Comparison of ENCODE assay signal across 8 cellular contexts in genomic region chr11:12673601-12673923, GRCh38. TPM values are rescaled to one million over a fixed set of nuclear protein-coding genes. Genes with fewer than 3 reads are reported as not detected.
A peak's percentile ranks its signal among the peaks of the same experiment; 100 is the strongest.
DNase-seq lines count a peak whose midpoint lies in the region; ATAC-seq and TF ChIP-seq lines count a peak whose summit lies in the region.

No MANE protein-coding gene starts in this region.

- TF ChIP-seq CTCF in right atrium auricular region (IDR thresholded peaks at IDR 0.05) (no peak), tibial artery (IDR thresholded peaks at IDR 0.05) (no peak)

- H3K4me1 ChIP-seq in right atrium auricular region (peaks cover 0 to 35% of the 10 kb centered on the region in 2 donors), tibial artery (peaks cover 0 to 26% (median 13%) of the 10 kb centered on the region in 4 donors)

- DNase-seq in right atrium auricular region (ENCODE audit: low spot score) (no peak), left ventricle myocardium superior (no peak), kidney glomerular epithelial cell (lab: John Stamatoyannopoulos, UW) (peak; percentile 84), tibial artery (no peak), NCI-H82 (lab: John Stamatoyannopoulos, UW) (no peak), NCI-H2029 treated with DMSO at 0.1 percent for 48 hours (lab: John Stamatoyannopoulos, UW) (no peak), Ammon's horn (ENCODE audit: low spot score) (no peak)
- DNase-seq in activated T-helper 2 cell treated with anti-CD3 and anti-CD28 coated beads, Interferon-gamma antibody, Interleukin-2, Interleukin-4, amounts not matched to agents 10 μg/mL and 5 μg/mL and 100 μg/mL, durations not matched to agents 14 hours and 24 hours and 36 hours (ENCODE audit: low spot score) = no peak

- peak overlapping the region; percentile 72 to 84 for H3K4me3 ChIP-seq in right atrium auricular region
- peak overlapping the region; percentile 70 to 79 for H3K4me3 ChIP-seq in tibial artery

- H3K4me3 Mint-ChIP-seq in activated T-helper 2 cell treated with anti-CD3 and anti-CD28 coated beads, Interferon-gamma antibody, Interleukin-2, Interleukin-4, amounts not matched to agents 10 μg/mL and 5 μg/mL and 100 μg/mL, durations not matched to agents 14 hours and 24 hours and 36 hours (ENCODE audit: low read depth) = peak overlapping the region; percentile 80

- no peaks in the 10 kb centered on the region for H3K9me3 ChIP-seq in right atrium auricular region
- H3K9me3 ChIP-seq in tibial artery = no peaks in the 10 kb centered on the region

- H3K27ac ChIP-seq in right atrium auricular region (peak overlapping the region; percentile 90 to 98), tibial artery (peak overlapping the region; percentile 88 to 91)

- no peaks in the 10 kb centered on the region for H3K36me3 Mint-ChIP-seq in activated T-helper 2 cell treated with anti-CD3 and anti-CD28 coated beads, Interferon-gamma antibody, Interleukin-2, Interleukin-4, amounts not matched to agents 10 μg/mL and 5 μg/mL and 100 μg/mL, durations not matched to agents 14 hours and 24 hours and 36 hours (ENCODE audit: low read depth)

- no peak overlapping the region for H3K27ac Mint-ChIP-seq in activated T-helper 2 cell treated with anti-CD3 and anti-CD28 coated beads, Interferon-gamma antibody, Interleukin-2, Interleukin-4, amounts not matched to agents 10 μg/mL and 5 μg/mL and 100 μg/mL, durations not matched to agents 14 hours and 24 hours and 36 hours

- no peak for ATAC-seq in left ventricle myocardium superior

- H3K36me3 ChIP-seq in right atrium auricular region (no peaks in the 10 kb centered on the region), tibial artery (no peaks in the 10 kb centered on the region)

- intact Hi-C loops in left ventricle myocardium superior (cut with micrococcal nuclease) = no loop called here
- intact Hi-C loops in activated T-helper 2 cell treated with anti-CD3 and anti-CD28 coated beads, Interferon-gamma antibody, Interleukin-2, Interleukin-4, amounts not matched to agents 10 μg/mL and 5 μg/mL and 100 μg/mL, durations not matched to agents 14 hours and 24 hours and 36 hours (cut with micrococcal nuclease) = loop anchor here (10.0 kb wide), 1 partner anchor 141 kb away; no protein-coding TSS in a partner anchor
- intact Hi-C loops in tibial artery (cut with DNase I; ENCODE audit: low total_unique reads) = loop anchor here (5.0 to 10.0 kb wide), 2 partner anchors 121 to 341 kb away; no protein-coding TSS in a partner anchor

- H3K27me3 Mint-ChIP-seq in activated T-helper 2 cell treated with anti-CD3 and anti-CD28 coated beads, Interferon-gamma antibody, Interleukin-2, Interleukin-4, amounts not matched to agents 10 μg/mL and 5 μg/mL and 100 μg/mL, durations not matched to agents 14 hours and 24 hours and 36 hours (ENCODE audit: low read depth) = peaks cover 64% of the 10 kb centered on the region

- H3K9me3 Mint-ChIP-seq in activated T-helper 2 cell treated with anti-CD3 and anti-CD28 coated beads, Interferon-gamma antibody, Interleukin-2, Interleukin-4, amounts not matched to agents 10 μg/mL and 5 μg/mL and 100 μg/mL, durations not matched to agents 14 hours and 24 hours and 36 hours = no peaks in the 10 kb centered on the region

- H3K4me1 Mint-ChIP-seq in activated T-helper 2 cell treated with anti-CD3 and anti-CD28 coated beads, Interferon-gamma antibody, Interleukin-2, Interleukin-4, amounts not matched to agents 10 μg/mL and 5 μg/mL and 100 μg/mL, durations not matched to agents 14 hours and 24 hours and 36 hours (ENCODE audit: low read depth) = peaks cover 6% of the 10 kb centered on the region

- H3K27me3 ChIP-seq in right atrium auricular region (no peaks in the 10 kb centered on the region), tibial artery (no peaks in the 10 kb centered on the region)

RNA-seq across cellular contexts. Expression of gene TEAD1, which starts 0.7 kb away (rescaled TPM):
- total RNA-seq in right atrium auricular region (10 to 100 TPM; 73.8 to 99.8 TPM), left ventricle myocardium superior (127 TPM)
- 1.0 and 1.3 TPM in 2 replicates for total RNA-seq in activated T-helper 2 cell treated with anti-CD3 and anti-CD28 coated beads, Interferon-gamma antibody, Interleukin-2, Interleukin-4, amounts not matched to agents 10 μg/mL and 5 μg/mL and 100 μg/mL, durations not matched to agents 14 hours and 24 hours and 36 hours

Comparison
In these comparisons a context has a peak if more than half of its experiments do, and no peak if none do; other contexts are left out.
1. RNA of gene TEAD1, which starts 0.7 kb away (total RNA-seq): 127 TPM in left ventricle myocardium superior (single experiment) and 73.8 to 99.8 TPM in right atrium auricular region; 1.0 to 1.3 TPM in activated T-helper 2 cell treated with anti-CD3 and anti-CD28 coated beads, Interferon-gamma antibody, Interleukin-2, Interleukin-4, amounts not matched to agents 10 μg/mL and 5 μg/mL and 100 μg/mL, durations not matched to agents 14 hours and 24 hours and 36 hours; every median in the first group is over 10 times any median in the second.